Comparison of ENCODE assay signal across 12 cellular contexts in the genomic region with DNA sequence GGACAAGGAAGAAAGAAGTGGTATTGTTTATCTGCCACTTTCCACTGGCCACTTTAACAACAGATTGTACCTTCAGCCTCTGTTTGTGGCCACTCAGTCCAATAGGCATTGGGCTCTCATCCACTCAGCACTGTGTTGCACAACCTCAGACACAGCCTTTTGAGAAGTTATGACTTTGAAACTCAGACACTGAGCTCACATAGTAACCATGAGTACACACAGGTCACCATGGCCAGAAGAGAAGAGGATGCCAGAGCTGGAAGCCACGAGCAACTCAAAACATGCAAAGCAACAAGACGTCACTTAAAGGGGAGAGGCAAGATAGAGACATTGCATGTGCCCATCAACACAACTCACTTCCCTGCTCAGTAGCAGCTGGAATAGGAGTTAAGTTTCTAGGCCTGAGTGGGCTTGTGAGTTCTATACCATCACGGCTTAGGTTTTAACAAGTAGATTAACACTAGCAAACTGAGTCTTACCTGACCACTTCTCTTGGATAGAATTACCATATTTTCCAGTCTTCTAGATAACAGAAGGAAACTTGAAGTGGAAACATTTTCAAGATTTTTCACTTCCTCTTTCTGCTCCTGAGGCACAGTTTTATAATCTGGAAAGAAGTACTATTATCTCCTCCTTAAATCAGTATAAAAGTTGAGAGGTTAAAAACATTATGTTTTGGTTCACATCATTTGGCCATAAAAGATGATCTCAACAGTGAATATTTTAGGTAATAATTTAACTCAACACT.
A peak's percentile ranks its signal among the peaks of the same experiment; 100 is the strongest.
DNase-seq lines count a peak whose midpoint lies in the region; ATAC-seq lines count a peak whose summit lies in the region.
"Had no signal": no experiment of that assay in that cellular context is flagged by ENCODE, and none has a peak within 500 bp of the region (broad histone marks: within the 10 kb centered on the region; RNA-seq: fewer than 3 reads in every experiment).

No MANE protein-coding gene starts in this region.

- DNase-seq in activated naive CD4-positive, alpha-beta T cell treated with anti-CD3 and anti-CD28 coated beads, Interleukin-2, amount 50 U/mL, for 72 hours (ENCODE audit: low spot score in 2 of 2) = no peak
- no peak for DNase-seq in activated naive CD4-positive, alpha-beta T cell treated with Interleukin-2 at 50 U/mL for 16 hours
- DNase-seq in activated naive CD8-positive, alpha-beta T cell treated with anti-CD3 and anti-CD28 coated beads, Interleukin-2, amount 50 U/mL, for 24 hours = no peak
- peak; percentile 75 for DNase-seq in iris pigment epithelial cell (ENCODE audit: low read depth)
- DNase-seq in ureter (ENCODE audit: low spot score) = peak; percentile 62
- DNase-seq in NCI-H1092 (lab: John Stamatoyannopoulos, UW) = no peak
- no peak for DNase-seq in NCI-H526 treated with DMSO at 0.1 percent for 48 hours (lab: John Stamatoyannopoulos, UW)
- no peak for DNase-seq in DMS114 treated with DMSO at 0.1 percent for 48 hours (lab: John Stamatoyannopoulos, UW; ENCODE audit: unreplicated experiment)
- DNase-seq: activated naive CD8-positive, alpha-beta T cell treated with anti-CD3 and anti-CD28 coated beads, Interleukin-2, amount 10 ng/mL, durations not matched to agents 7 days and 5 days; AML-193; retina; WERI-Rb-1 had no signal

- no peaks in the 10 kb centered on the region for H3K27me3 Mint-ChIP-seq in activated naive CD8-positive, alpha-beta T cell treated with anti-CD3 and anti-CD28 coated beads, Interleukin-2, amount 50 U/mL, for 24 hours
- H3K27me3 Mint-ChIP-seq: activated naive CD8-positive, alpha-beta T cell treated with anti-CD3 and anti-CD28 coated beads, Interleukin-2, amount 10 ng/mL, durations not matched to agents 7 days and 5 days had no signal

- H3K4me3 Mint-ChIP-seq in activated naive CD8-positive, alpha-beta T cell treated with anti-CD3 and anti-CD28 coated beads, Interleukin-2, amount 50 U/mL, for 24 hours = no peak overlapping the region
- H3K4me3 Mint-ChIP-seq: activated naive CD8-positive, alpha-beta T cell treated with anti-CD3 and anti-CD28 coated beads, Interleukin-2, amount 10 ng/mL, durations not matched to agents 7 days and 5 days had no signal

- H3K4me1 Mint-ChIP-seq in activated naive CD8-positive, alpha-beta T cell treated with anti-CD3 and anti-CD28 coated beads, Interleukin-2, amount 50 U/mL, for 24 hours = peaks cover 17% of the 10 kb centered on the region
- H3K4me1 Mint-ChIP-seq: activated naive CD8-positive, alpha-beta T cell treated with anti-CD3 and anti-CD28 coated beads, Interleukin-2, amount 10 ng/mL, durations not matched to agents 7 days and 5 days had no signal

- peaks cover 0 to 22% of the 10 kb centered on the region in 2 donors for H3K36me3 Mint-ChIP-seq in activated naive CD4-positive, alpha-beta T cell treated with anti-CD3 and anti-CD28 coated beads, Interleukin-2, amount 50 U/mL, for 72 hours
- peaks cover 5% of the 10 kb centered on the region for H3K36me3 Mint-ChIP-seq in activated naive CD8-positive, alpha-beta T cell treated with anti-CD3 and anti-CD28 coated beads, Interleukin-2, amount 50 U/mL, for 24 hours (ENCODE audit: low read depth)
- H3K36me3 Mint-ChIP-seq: activated naive CD8-positive, alpha-beta T cell treated with anti-CD3 and anti-CD28 coated beads, Interleukin-2, amount 10 ng/mL, durations not matched to agents 7 days and 5 days had no signal

- H3K27ac Mint-ChIP-seq in activated naive CD4-positive, alpha-beta T cell treated with anti-CD3 and anti-CD28 coated beads, Interleukin-2, amount 50 U/mL, for 72 hours = no peak overlapping the region
- peak overlapping the region; percentile 46 for H3K27ac Mint-ChIP-seq in activated naive CD8-positive, alpha-beta T cell treated with anti-CD3 and anti-CD28 coated beads, Interleukin-2, amount 50 U/mL, for 24 hours
- H3K27ac Mint-ChIP-seq: activated naive CD8-positive, alpha-beta T cell treated with anti-CD3 and anti-CD28 coated beads, Interleukin-2, amount 10 ng/mL, durations not matched to agents 7 days and 5 days had no signal

- ATAC-seq in activated naive CD4-positive, alpha-beta T cell treated with anti-CD3 and anti-CD28 coated beads, Interleukin-2, amount 50 U/mL, for 72 hours = peak; percentile 25 to 61
- peak; percentile 60 for ATAC-seq in activated naive CD8-positive, alpha-beta T cell treated with anti-CD3 and anti-CD28 coated beads, Interleukin-2, amount 50 U/mL, for 24 hours

- peaks cover 5 to 22% of the 10 kb centered on the region in 2 donors for H3K9me3 Mint-ChIP-seq in activated naive CD4-positive, alpha-beta T cell treated with anti-CD3 and anti-CD28 coated beads, Interleukin-2, amount 50 U/mL, for 72 hours
- H3K9me3 Mint-ChIP-seq in activated naive CD8-positive, alpha-beta T cell treated with anti-CD3 and anti-CD28 coated beads, Interleukin-2, amount 50 U/mL, for 24 hours = peaks cover 20% of the 10 kb centered on the region

Comparison
In these comparisons a context has a peak if more than half of its experiments do, and no peak if none do; other contexts are left out.
1. DNase-seq: peak in iris pigment epithelial cell (single experiment) and ureter (single experiment); none in activated naive CD4-positive, alpha-beta T cell treated with anti-CD3 and anti-CD28 coated beads, Interleukin-2, amount 50 U/mL, for 72 hours (0 of 2), activated naive CD4-positive, alpha-beta T cell treated with Interleukin-2 at 50 U/mL for 16 hours (single experiment), activated naive CD8-positive, alpha-beta T cell treated with anti-CD3 and anti-CD28 coated beads, Interleukin-2, amount 50 U/mL, for 24 hours (single experiment), NCI-H1092 (single experiment), NCI-H526 treated with DMSO at 0.1 percent for 48 hours (single experiment) and DMS114 treated with DMSO at 0.1 percent for 48 hours (single experiment).